27 cellular contexts compared by ENCODE assay signal in the genomic region with DNA sequence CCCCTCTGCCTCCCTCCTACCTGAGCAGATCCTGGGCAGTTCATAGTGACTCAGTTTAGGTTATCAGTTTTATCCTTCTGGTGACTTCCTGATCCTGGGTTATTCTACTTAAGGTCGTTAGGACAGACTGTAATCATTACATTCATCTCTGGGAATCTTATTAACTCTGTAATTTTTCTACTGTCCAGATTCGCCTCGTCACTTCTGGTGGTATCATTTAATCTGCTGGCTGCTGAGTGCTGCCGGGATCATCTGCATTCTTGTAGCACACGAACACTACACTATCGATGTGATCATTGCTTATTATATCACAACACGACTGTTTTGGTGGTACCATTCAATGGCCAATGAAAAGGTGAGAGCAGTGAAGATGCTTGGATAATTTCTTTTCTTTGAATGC.
"Had no signal": no experiment of that assay in that cellular context is flagged by ENCODE, and none has a peak within 500 bp of the region (broad histone marks: within the 10 kb centered on the region; RNA-seq: fewer than 3 reads in every experiment).

No MANE protein-coding gene starts in this region.

- H3K9me3 Mint-ChIP-seq: effector memory CD8-positive, alpha-beta T cell; endodermal cell; mesothelial cell of epicardium had no signal

- H3K4me1 ChIP-seq: colonic mucosa, esophagus squamous epithelium, gastrocnemius medialis had no signal

- H3K4me1 Mint-ChIP-seq: naive B cell had no signal

- H3K4me3 ChIP-seq: colonic mucosa, esophagus squamous epithelium, gastrocnemius medialis, heart right ventricle, left lung, lower lobe of right lung, mucosa of descending colon had no signal

- H3K27me3 Mint-ChIP-seq: dendritic cell treated with granulocyte-macrophage colony-stimulating factor and Interleukin-4, amounts not matched to agents 40 ng/mL and 50 ng/mL, for 4 days had no signal

- H3K9me3 ChIP-seq: colonic mucosa, esophagus squamous epithelium, gastrocnemius medialis, heart right ventricle, left lung, lower lobe of right lung, mucosa of descending colon had no signal

- H3K4me3 Mint-ChIP-seq: dendritic cell treated with granulocyte-macrophage colony-stimulating factor and Interleukin-4, amounts not matched to agents 40 ng/mL and 50 ng/mL, for 4 days; effector memory CD8-positive, alpha-beta T cell; endodermal cell; mesothelial cell of epicardium had no signal

- DNase-seq: colonic mucosa; cortex of kidney; effector CD8-positive, alpha-beta T cell; effector memory CD8-positive, alpha-beta T cell; endodermal cell; erythroblast; esophagus squamous epithelium; foreskin fibroblast; foreskin melanocyte; gastrocnemius medialis; glutamatergic neuron; head of caudate nucleus; heart right ventricle; hippocampal formation; left cardiac atrium; left lung; left ventricle myocardium superior; lower lobe of right lung; mesenchymal stem cell; mucosa of descending colon; naive B cell had no signal

- H3K36me3 ChIP-seq: colonic mucosa, gastrocnemius medialis had no signal

- FAIRE-seq: endometrium, islet of Langerhans, keratinocyte had no signal

- H3K27ac Mint-ChIP-seq: dendritic cell treated with granulocyte-macrophage colony-stimulating factor and Interleukin-4, amounts not matched to agents 40 ng/mL and 50 ng/mL, for 4 days; effector memory CD8-positive, alpha-beta T cell; endodermal cell; mesothelial cell of epicardium; naive B cell had no signal

- H3K27me3 ChIP-seq: colonic mucosa, esophagus squamous epithelium, gastrocnemius medialis, heart right ventricle, left lung had no signal

- H3K27ac ChIP-seq: colonic mucosa, epithelial cell of prostate, esophagus squamous epithelium, gastrocnemius medialis, heart right ventricle, left lung, lower lobe of right lung had no signal
